ENCODE assay signal across 1 cellular context in the genomic region with DNA sequence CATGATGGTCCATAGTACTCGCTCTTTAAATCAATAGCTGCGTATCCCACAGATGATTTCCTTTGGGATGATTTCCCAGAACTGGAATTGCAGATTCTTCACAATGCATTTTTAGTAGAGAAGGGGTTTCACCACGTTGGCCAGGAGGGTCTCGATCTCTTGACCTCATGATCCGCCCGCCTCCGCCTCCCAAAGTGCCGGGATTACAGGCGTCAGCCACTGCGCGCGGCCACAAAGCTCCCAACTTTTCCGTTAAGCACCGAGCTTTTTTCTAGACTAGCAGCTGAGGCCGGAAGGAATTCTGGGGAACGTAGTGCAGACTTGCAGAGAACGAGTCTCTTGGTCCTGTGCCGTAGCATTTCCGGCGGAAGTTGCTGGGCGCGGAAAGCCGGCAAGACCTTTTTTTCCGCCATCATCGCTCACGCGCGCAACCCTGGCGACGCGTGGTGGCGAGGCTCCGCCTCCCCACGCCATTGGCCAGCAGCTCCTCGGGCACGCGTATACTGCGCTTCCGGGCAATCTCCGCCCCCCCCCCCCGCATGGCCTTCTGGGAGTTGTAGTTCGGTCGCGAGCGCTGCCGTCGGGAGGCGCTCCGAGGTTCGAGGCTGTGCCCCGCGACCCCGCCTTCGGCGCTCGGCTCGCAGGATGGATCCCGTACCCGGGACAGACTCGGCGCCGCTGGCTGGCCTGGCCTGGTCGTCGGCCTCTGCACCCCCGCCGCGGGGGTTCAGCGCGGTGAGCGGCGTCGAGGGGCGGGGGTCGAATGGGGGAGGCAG.
A peak's percentile ranks its signal among the peaks of the same experiment; 100 is the strongest.
TF ChIP-seq lines count a peak whose summit lies in the region.

A gene (plus strand): TSS at position 557 of the 776 bp plus-strand sequence. CDS start 89 bp downstream, at position 646.

TF ChIP-seq in HepG2, 621 proteins besides CTCF, POLR2A, EP300 and RAD21 (continued from another document and continues in another):
- TF ChIP-seq, protein P1, sequence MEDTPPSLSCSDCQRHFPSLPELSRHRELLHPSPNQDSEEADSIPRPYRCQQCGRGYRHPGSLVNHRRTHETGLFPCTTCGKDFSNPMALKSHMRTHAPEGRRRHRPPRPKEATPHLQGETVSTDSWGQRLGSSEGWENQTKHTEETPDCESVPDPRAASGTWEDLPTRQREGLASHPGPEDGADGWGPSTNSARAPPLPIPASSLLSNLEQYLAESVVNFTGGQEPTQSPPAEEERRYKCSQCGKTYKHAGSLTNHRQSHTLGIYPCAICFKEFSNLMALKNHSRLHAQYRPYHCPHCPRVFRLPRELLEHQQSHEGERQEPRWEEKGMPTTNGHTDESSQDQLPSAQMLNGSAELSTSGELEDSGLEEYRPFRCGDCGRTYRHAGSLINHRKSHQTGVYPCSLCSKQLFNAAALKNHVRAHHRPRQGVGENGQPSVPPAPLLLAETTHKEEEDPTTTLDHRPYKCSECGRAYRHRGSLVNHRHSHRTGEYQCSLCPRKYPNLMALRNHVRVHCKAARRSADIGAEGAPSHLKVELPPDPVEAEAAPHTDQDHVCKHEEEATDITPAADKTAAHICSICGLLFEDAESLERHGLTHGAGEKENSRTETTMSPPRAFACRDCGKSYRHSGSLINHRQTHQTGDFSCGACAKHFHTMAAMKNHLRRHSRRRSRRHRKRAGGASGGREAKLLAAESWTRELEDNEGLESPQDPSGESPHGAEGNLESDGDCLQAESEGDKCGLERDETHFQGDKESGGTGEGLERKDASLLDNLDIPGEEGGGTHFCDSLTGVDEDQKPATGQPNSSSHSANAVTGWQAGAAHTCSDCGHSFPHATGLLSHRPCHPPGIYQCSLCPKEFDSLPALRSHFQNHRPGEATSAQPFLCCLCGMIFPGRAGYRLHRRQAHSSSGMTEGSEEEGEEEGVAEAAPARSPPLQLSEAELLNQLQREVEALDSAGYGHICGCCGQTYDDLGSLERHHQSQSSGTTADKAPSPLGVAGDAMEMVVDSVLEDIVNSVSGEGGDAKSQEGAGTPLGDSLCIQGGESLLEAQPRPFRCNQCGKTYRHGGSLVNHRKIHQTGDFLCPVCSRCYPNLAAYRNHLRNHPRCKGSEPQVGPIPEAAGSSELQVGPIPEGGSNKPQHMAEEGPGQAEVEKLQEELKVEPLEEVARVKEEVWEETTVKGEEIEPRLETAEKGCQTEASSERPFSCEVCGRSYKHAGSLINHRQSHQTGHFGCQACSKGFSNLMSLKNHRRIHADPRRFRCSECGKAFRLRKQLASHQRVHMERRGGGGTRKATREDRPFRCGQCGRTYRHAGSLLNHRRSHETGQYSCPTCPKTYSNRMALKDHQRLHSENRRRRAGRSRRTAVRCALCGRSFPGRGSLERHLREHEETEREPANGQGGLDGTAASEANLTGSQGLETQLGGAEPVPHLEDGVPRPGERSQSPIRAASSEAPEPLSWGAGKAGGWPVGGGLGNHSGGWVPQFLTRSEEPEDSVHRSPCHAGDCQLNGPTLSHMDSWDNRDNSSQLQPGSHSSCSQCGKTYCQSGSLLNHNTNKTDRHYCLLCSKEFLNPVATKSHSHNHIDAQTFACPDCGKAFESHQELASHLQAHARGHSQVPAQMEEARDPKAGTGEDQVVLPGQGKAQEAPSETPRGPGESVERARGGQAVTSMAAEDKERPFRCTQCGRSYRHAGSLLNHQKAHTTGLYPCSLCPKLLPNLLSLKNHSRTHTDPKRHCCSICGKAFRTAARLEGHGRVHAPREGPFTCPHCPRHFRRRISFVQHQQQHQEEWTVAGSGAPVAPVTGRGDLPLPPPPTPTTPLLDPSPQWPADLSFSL (CRISPR knock-in tag; IDR thresholded peaks at IDR 0.05): no peak
- TF ChIP-seq ZNF382 (CRISPR knock-in tag; IDR thresholded peaks at IDR 0.05; ENCODE audit: borderline replicate concordance) (no peak), ZNF225 (CRISPR knock-in tag; IDR thresholded peaks at IDR 0.05) (no peak), ZNF761 (CRISPR knock-in tag; conservative IDR thresholded peaks at IDR 0.05) (0 out of 2 replicates have a peak, but pooled peaks have one; percentile 35), NFYC (CRISPR knock-in tag; IDR thresholded peaks at IDR 0.05) (peak; percentile 82), ZNF296 (CRISPR knock-in tag; conservative IDR thresholded peaks at IDR 0.05) (no peak), ZNF251 (CRISPR knock-in tag; IDR thresholded peaks at IDR 0.05) (no peak), KDM6A (CRISPR knock-in tag; IDR thresholded peaks at IDR 0.05; ENCODE audit: low read depth) (no peak; the same call in 1 of the 2 replicates), ZNF24 (IDR thresholded peaks at IDR 0.05) (no peak), MED1 (CRISPR knock-in tag; IDR thresholded peaks at IDR 0.05) (peak; percentile 81), ZNF510 (CRISPR knock-in tag; IDR thresholded peaks at IDR 0.05; ENCODE audit: low read depth) (0 out of 2 replicates have a peak, but pooled peaks have one; percentile 54), AHR (CRISPR knock-in tag; IDR thresholded peaks at IDR 0.05) (no peak), BHLHE40 (IDR thresholded peaks at IDR 0.05; ENCODE audit: low read length) (peak; percentile 92), ZNF7 (CRISPR knock-in tag; IDR thresholded peaks at IDR 0.05) (no peak), KAT2B (IDR thresholded peaks at IDR 0.05; ENCODE audit: borderline replicate concordance, low read depth, low read length) (no peak), ZNF460 (CRISPR knock-in tag; IDR thresholded peaks at IDR 0.05; ENCODE audit: borderline replicate concordance) (peak; percentile 68; the same call in 1 of the 2 replicates), HMG20B (CRISPR knock-in tag; conservative IDR thresholded peaks at IDR 0.05) (0 out of 2 replicates have a peak, but pooled peaks have one; percentile 14), GATA4 (IDR thresholded peaks at IDR 0.05; ENCODE audit: borderline replicate concordance, low read depth) (no peak), ZNF567 (CRISPR knock-in tag; IDR thresholded peaks at IDR 0.05; ENCODE audit: borderline replicate concordance) (peak; percentile 77; the same call in 1 of the 2 replicates), TCF12 (IDR thresholded peaks at IDR 0.05) (no peak), TCF12 (CRISPR knock-in tag; IDR thresholded peaks at IDR 0.05) (no peak), ZNF235 (CRISPR knock-in tag; IDR thresholded peaks at IDR 0.05; ENCODE audit: borderline replicate concordance) (no peak), ZSCAN20 (CRISPR knock-in tag; IDR thresholded peaks at IDR 0.05; ENCODE audit: borderline replicate concordance) (no peak)
- TF ChIP-seq, protein P2, sequence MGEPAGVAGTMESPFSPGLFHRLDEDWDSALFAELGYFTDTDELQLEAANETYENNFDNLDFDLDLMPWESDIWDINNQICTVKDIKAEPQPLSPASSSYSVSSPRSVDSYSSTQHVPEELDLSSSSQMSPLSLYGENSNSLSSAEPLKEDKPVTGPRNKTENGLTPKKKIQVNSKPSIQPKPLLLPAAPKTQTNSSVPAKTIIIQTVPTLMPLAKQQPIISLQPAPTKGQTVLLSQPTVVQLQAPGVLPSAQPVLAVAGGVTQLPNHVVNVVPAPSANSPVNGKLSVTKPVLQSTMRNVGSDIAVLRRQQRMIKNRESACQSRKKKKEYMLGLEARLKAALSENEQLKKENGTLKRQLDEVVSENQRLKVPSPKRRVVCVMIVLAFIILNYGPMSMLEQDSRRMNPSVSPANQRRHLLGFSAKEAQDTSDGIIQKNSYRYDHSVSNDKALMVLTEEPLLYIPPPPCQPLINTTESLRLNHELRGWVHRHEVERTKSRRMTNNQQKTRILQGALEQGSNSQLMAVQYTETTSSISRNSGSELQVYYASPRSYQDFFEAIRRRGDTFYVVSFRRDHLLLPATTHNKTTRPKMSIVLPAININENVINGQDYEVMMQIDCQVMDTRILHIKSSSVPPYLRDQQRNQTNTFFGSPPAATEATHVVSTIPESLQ (CRISPR knock-in tag; conservative IDR thresholded peaks at IDR 0.05): no peak
- TF ChIP-seq, protein P3, sequence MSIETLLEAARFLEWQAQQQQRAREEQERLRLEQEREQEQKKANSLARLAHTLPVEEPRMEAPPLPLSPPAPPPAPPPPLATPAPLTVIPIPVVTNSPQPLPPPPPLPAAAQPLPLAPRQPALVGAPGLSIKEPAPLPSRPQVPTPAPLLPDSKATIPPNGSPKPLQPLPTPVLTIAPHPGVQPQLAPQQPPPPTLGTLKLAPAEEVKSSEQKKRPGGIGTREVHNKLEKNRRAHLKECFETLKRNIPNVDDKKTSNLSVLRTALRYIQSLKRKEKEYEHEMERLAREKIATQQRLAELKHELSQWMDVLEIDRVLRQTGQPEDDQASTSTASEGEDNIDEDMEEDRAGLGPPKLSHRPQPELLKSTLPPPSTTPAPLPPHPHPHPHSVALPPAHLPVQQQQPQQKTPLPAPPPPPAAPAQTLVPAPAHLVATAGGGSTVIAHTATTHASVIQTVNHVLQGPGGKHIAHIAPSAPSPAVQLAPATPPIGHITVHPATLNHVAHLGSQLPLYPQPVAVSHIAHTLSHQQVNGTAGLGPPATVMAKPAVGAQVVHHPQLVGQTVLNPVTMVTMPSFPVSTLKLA (IDR thresholded peaks at IDR 0.05): peak; percentile 71
- TF ChIP-seq, protein P4, sequence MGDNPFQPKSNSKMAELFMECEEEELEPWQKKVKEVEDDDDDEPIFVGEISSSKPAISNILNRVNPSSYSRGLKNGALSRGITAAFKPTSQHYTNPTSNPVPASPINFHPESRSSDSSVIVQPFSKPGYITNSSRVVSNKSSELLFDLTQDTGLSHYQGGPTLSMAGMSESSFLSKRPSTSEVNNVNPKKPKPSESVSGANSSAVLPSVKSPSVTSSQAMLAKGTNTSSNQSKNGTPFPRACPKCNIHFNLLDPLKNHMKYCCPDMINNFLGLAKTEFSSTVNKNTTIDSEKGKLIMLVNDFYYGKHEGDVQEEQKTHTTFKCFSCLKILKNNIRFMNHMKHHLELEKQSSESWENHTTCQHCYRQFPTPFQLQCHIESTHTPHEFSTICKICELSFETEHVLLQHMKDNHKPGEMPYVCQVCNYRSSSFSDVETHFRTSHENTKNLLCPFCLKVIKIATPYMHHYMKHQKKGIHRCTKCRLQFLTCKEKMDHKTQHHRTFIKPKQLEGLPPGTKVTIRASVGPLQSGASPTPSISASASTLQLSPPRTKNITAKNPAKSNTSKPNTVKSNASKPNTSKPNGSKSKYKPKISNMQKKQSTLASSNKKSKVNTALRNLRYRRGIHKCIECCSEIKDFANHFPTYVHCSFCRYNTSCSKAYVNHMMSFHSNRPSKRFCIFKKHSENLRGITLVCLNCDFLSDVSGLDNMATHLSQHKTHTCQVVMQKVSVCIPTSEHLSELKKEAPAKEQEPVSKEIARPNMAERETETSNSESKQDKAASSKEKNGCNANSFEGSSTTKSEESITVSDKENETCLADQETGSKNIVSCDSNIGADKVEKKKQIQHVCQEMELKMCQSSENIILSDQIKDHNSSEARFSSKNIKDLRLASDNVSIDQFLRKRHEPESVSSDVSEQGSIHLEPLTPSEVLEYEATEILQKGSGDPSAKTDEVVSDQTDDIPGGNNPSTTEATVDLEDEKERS (CRISPR knock-in tag; IDR thresholded peaks at IDR 0.05): no peak
- TF ChIP-seq, protein P5, sequence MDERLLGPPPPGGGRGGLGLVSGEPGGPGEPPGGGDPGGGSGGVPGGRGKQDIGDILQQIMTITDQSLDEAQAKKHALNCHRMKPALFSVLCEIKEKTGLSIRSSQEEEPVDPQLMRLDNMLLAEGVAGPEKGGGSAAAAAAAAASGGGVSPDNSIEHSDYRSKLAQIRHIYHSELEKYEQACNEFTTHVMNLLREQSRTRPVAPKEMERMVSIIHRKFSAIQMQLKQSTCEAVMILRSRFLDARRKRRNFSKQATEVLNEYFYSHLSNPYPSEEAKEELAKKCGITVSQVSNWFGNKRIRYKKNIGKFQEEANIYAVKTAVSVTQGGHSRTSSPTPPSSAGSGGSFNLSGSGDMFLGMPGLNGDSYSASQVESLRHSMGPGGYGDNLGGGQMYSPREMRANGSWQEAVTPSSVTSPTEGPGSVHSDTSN (CRISPR knock-in tag; IDR thresholded peaks at IDR 0.05): no peak
- TF ChIP-seq, protein P6, sequence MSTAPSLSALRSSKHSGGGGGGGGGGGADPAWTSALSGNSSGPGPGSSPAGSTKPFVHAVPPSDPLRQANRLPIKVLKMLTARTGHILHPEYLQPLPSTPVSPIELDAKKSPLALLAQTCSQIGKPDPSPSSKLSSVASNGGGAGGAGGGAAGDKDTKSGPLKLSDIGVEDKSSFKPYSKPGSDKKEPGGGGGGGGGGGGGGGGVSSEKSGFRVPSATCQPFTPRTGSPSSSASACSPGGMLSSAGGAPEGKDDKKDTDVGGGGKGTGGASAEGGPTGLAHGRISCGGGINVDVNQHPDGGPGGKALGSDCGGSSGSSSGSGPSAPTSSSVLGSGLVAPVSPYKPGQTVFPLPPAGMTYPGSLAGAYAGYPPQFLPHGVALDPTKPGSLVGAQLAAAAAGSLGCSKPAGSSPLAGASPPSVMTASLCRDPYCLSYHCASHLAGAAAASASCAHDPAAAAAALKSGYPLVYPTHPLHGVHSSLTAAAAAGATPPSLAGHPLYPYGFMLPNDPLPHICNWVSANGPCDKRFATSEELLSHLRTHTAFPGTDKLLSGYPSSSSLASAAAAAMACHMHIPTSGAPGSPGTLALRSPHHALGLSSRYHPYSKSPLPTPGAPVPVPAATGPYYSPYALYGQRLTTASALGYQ (CRISPR knock-in tag; IDR thresholded peaks at IDR 0.05): peak; percentile 64; the same call in 1 of the 2 replicates
- TF ChIP-seq, protein P7, sequence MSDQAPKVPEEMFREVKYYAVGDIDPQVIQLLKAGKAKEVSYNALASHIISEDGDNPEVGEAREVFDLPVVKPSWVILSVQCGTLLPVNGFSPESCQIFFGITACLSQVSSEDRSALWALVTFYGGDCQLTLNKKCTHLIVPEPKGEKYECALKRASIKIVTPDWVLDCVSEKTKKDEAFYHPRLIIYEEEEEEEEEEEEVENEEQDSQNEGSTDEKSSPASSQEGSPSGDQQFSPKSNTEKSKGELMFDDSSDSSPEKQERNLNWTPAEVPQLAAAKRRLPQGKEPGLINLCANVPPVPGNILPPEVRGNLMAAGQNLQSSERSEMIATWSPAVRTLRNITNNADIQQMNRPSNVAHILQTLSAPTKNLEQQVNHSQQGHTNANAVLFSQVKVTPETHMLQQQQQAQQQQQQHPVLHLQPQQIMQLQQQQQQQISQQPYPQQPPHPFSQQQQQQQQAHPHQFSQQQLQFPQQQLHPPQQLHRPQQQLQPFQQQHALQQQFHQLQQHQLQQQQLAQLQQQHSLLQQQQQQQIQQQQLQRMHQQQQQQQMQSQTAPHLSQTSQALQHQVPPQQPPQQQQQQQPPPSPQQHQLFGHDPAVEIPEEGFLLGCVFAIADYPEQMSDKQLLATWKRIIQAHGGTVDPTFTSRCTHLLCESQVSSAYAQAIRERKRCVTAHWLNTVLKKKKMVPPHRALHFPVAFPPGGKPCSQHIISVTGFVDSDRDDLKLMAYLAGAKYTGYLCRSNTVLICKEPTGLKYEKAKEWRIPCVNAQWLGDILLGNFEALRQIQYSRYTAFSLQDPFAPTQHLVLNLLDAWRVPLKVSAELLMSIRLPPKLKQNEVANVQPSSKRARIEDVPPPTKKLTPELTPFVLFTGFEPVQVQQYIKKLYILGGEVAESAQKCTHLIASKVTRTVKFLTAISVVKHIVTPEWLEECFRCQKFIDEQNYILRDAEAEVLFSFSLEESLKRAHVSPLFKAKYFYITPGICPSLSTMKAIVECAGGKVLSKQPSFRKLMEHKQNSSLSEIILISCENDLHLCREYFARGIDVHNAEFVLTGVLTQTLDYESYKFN (CRISPR knock-in tag; conservative IDR thresholded peaks at IDR 0.05): peak; percentile 35
- TF ChIP-seq, protein P8, sequence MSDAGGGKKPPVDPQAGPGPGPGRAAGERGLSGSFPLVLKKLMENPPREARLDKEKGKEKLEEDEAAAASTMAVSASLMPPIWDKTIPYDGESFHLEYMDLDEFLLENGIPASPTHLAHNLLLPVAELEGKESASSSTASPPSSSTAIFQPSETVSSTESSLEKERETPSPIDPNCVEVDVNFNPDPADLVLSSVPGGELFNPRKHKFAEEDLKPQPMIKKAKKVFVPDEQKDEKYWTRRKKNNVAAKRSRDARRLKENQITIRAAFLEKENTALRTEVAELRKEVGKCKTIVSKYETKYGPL (CRISPR knock-in tag; IDR thresholded peaks at IDR 0.05): no peak
